28 cellular contexts compared by ENCODE assay signal in genomic region chr18:41268271-41268670, GRCh38.
"Had no signal": no experiment of that assay in that cellular context is flagged by ENCODE, and none has a peak within 500 bp of the region (broad histone marks: within the 10 kb centered on the region; RNA-seq: fewer than 3 reads in every experiment).

No MANE protein-coding gene starts in this region.

- H3K27me3 ChIP-seq: gastroesophageal sphincter, heart right ventricle, neutrophil, right lobe of liver, tibial nerve, upper lobe of left lung had no signal

- H3K27me3 Mint-ChIP-seq: effector memory CD8-positive, alpha-beta T cell; naive B cell; natural killer cell treated with Interleukin-12 subunit alpha and Interleukin-12 subunit beta and Interleukin-15 and Interleukin-18, amount 100 ng/mL, for 72 hours; progenitor cell of endocrine pancreas; stimulated activated naive B cell treated with anti-CD40 and anti-IgM and Interleukin-4, amounts not matched to agents 10 μg/mL and 1 μg/mL and 100 μg/mL, for 72 hours; stimulated activated naive CD8-positive, alpha-beta T cell treated with anti-CD3 and anti-CD28 coated beads, Interleukin-15, Interleukin-2, amounts not matched to agents 100 ng/mL and 50 ng/mL, for 24 hours had no signal

- H3K36me3 ChIP-seq: gastroesophageal sphincter, heart right ventricle, neutrophil, right lobe of liver, thoracic aorta, tibial nerve, upper lobe of left lung had no signal

- H2AFZ ChIP-seq: parathyroid adenoma had no signal

- H3K4me3 ChIP-seq: gastroesophageal sphincter, heart right ventricle, lung, mucosa of descending colon, right lobe of liver, thoracic aorta, tibial nerve, upper lobe of left lung had no signal

- H3K9me3 Mint-ChIP-seq: neural crest cell had no signal

- H3K79me2 ChIP-seq: parathyroid adenoma had no signal

- DNase-seq: cortex of kidney; effector memory CD8-positive, alpha-beta T cell; foreskin fibroblast; heart right ventricle; hypothalamus; immature natural killer cell; islet precursor cell; mesenchymal stem cell; mucosa of descending colon; naive B cell; right lobe of liver; small intestine; stimulated activated CD4-positive, alpha-beta T cell treated with anti-CD3 and anti-CD28 coated beads, Interleukin-15, amount 100 ng/mL, for 24 hours; stimulated activated CD4-positive, alpha-beta T cell treated with anti-CD3 and anti-CD28 coated beads, Interleukin-2, amount 100 ng/mL, for 48 hours; stimulated activated naive B cell treated with anti-CD40 and anti-IgM and Interleukin-4, amounts not matched to agents 10 μg/mL and 1 μg/mL and 100 μg/mL, for 72 hours; upper lobe of left lung had no signal

- H3K9ac ChIP-seq: parathyroid adenoma had no signal

- ATAC-seq: effector memory CD8-positive, alpha-beta T cell; esophagus mucosa; gastroesophageal sphincter; heart right ventricle; mucosa of descending colon; natural killer cell treated with Interleukin-12 subunit alpha and Interleukin-12 subunit beta and Interleukin-15 and Interleukin-18, amount 100 ng/mL, for 72 hours; right lobe of liver; stimulated activated naive B cell treated with anti-CD40 and anti-IgM and Interleukin-4, amounts not matched to agents 10 μg/mL and 1 μg/mL and 100 μg/mL, for 72 hours had no signal

- H3K4me3 Mint-ChIP-seq: effector memory CD8-positive, alpha-beta T cell; immature natural killer cell; mesothelial cell of epicardium; naive B cell; natural killer cell treated with Interleukin-12 subunit alpha and Interleukin-12 subunit beta and Interleukin-15 and Interleukin-18, amount 100 ng/mL, for 72 hours; neural crest cell; stimulated activated naive B cell treated with anti-CD40 and anti-IgM and Interleukin-4, amounts not matched to agents 10 μg/mL and 1 μg/mL and 100 μg/mL, for 72 hours; stimulated activated naive CD8-positive, alpha-beta T cell treated with anti-CD3 and anti-CD28 coated beads, Interleukin-15, Interleukin-2, amounts not matched to agents 100 ng/mL and 50 ng/mL, for 24 hours had no signal

- H3K4me1 Mint-ChIP-seq: immature natural killer cell; mesothelial cell of epicardium; naive B cell; neural crest cell; stimulated activated naive B cell treated with anti-CD40 and anti-IgM and Interleukin-4, amounts not matched to agents 10 μg/mL and 1 μg/mL and 100 μg/mL, for 72 hours had no signal

- H3K36me3 Mint-ChIP-seq: immature natural killer cell; mesothelial cell of epicardium; naive B cell; stimulated activated naive B cell treated with anti-CD40 and anti-IgM and Interleukin-4, amounts not matched to agents 10 μg/mL and 1 μg/mL and 100 μg/mL, for 72 hours had no signal

- H3K27ac ChIP-seq: gastroesophageal sphincter, heart right ventricle, neutrophil, parathyroid adenoma, right lobe of liver, thoracic aorta, tibial nerve, upper lobe of left lung had no signal

- H3K4me1 ChIP-seq: heart right ventricle, parathyroid adenoma, right lobe of liver, tibial nerve, upper lobe of left lung had no signal

- H3K27ac Mint-ChIP-seq: effector memory CD8-positive, alpha-beta T cell; immature natural killer cell; mesothelial cell of epicardium; naive B cell; natural killer cell treated with Interleukin-12 subunit alpha and Interleukin-12 subunit beta and Interleukin-15 and Interleukin-18, amount 100 ng/mL, for 72 hours; progenitor cell of endocrine pancreas; stimulated activated naive B cell treated with anti-CD40 and anti-IgM and Interleukin-4, amounts not matched to agents 10 μg/mL and 1 μg/mL and 100 μg/mL, for 72 hours; stimulated activated naive CD8-positive, alpha-beta T cell treated with anti-CD3 and anti-CD28 coated beads, Interleukin-15, Interleukin-2, amounts not matched to agents 100 ng/mL and 50 ng/mL, for 24 hours had no signal

- H3K9me3 ChIP-seq: gastroesophageal sphincter, heart right ventricle, mucosa of descending colon, neutrophil, right lobe of liver, thoracic aorta, tibial nerve, upper lobe of left lung had no signal
